25 cellular contexts compared by ENCODE assay signal in genomic region chr10:112826018-112826697, GRCh38.
"Had no signal": no experiment of that assay in that cellular context is flagged by ENCODE, and none has a peak within 500 bp of the region (broad histone marks: within the 10 kb centered on the region; RNA-seq: fewer than 3 reads in every experiment).

No MANE protein-coding gene starts in this region.

- H3K9me3 ChIP-seq: adrenal gland, ascending aorta, breast epithelium, heart right ventricle, left ventricle myocardium inferior, neutrophil, ovary, sigmoid colon, vagina had no signal

- H3K27ac ChIP-seq: adrenal gland, ascending aorta, breast epithelium, heart right ventricle, left ventricle myocardium inferior, neutrophil, ovary, sigmoid colon, vagina had no signal

- H3K4me1 ChIP-seq: breast epithelium, heart right ventricle, left ventricle myocardium inferior, vagina had no signal

- FAIRE-seq: endometrium had no signal

- H3K27me3 ChIP-seq: adrenal gland, ascending aorta, breast epithelium, heart right ventricle, neutrophil, ovary, sigmoid colon, vagina had no signal

- H3K36me3 ChIP-seq: adrenal gland, ascending aorta, breast epithelium, heart right ventricle, left ventricle myocardium inferior, neutrophil, ovary, sigmoid colon, vagina had no signal

- DNase-seq: activated CD4-positive, alpha-beta T cell treated with anti-CD3 and anti-CD28 coated beads, Interleukin-2, amount 50 U/mL, for 4 hours; activated CD8-positive, alpha-beta memory T cell treated with anti-CD3 and anti-CD28 coated beads for 24 hours; activated CD8-positive, alpha-beta memory T cell treated with anti-CD3 and anti-CD28 coated beads, Interleukin-2, amount 50 U/mL, for 4 hours; activated naive CD4-positive, alpha-beta T cell; activated T-cell treated with anti-CD3 and anti-CD28 coated beads, Interleukin-2, amount 50 U/mL, for 24 hours; effector CD4-positive, alpha-beta T cell; erythroblast; foreskin fibroblast; heart right ventricle; kidney glomerular epithelial cell; left ventricle myocardium inferior; midbrain; ovary; sigmoid colon; stimulated activated CD4-positive, alpha-beta T cell treated with anti-CD3 and anti-CD28 coated beads, Interleukin-2, amount 100 ng/mL, for 48 hours; stimulated activated CD8-positive, alpha-beta memory T cell treated with anti-CD3 and anti-CD28 coated beads, Interleukin-4, amount 100 ng/mL, for 48 hours; stimulated activated naive B cell treated with anti-CD40 and anti-IgM and Interleukin-4, amounts not matched to agents 10 μg/mL and 1 μg/mL and 100 μg/mL, for 72 hours; T-helper 9 cell had no signal

- ATAC-seq: stimulated activated naive B cell treated with anti-CD40 and anti-IgM and Interleukin-4, amounts not matched to agents 10 μg/mL and 1 μg/mL and 100 μg/mL, for 72 hours; WTC11 had no signal

- H3K4me3 ChIP-seq: adrenal gland, ascending aorta, breast epithelium, heart right ventricle, left ventricle myocardium inferior, ovary, sigmoid colon, vagina had no signal
